7 cellular contexts compared by ENCODE assay signal in genomic region chr5:67004730-67005350, GRCh38.
DNase-seq lines count a peak whose midpoint lies in the region; ATAC-seq lines count a peak whose summit lies in the region.

No MANE protein-coding gene starts in this region.

- H3K9ac ChIP-seq in HUES64 (ENCODE audit: low read depth, low read length) (peak overlapping the region; percentile 71), iPS-20b (ENCODE audit: low read depth, low read length) (peak overlapping the region; percentile 91)

- no peaks in the 10 kb centered on the region for H3K9me3 Mint-ChIP-seq in activated naive CD4-positive, alpha-beta T cell treated with anti-CD3 and anti-CD28 coated beads, Interleukin-2, amount 50 U/mL, for 72 hours
- H3K9me3 Mint-ChIP-seq in stimulated activated naive CD8-positive, alpha-beta T cell treated with anti-CD3 and anti-CD28 coated beads, Interleukin-15, amount 100 ng/mL, for 72 hours = no peaks in the 10 kb centered on the region

- H3K27me3 ChIP-seq in HUES64 (ENCODE audit: insufficient read depth, low read length) = peaks cover 18% of the 10 kb centered on the region; the same call in 1 of the 2 replicates
- peaks cover 4% of the 10 kb centered on the region; the same call in 1 of the 2 replicates for H3K27me3 ChIP-seq in iPS-20b (ENCODE audit: insufficient read depth, low read length)

- no peak for ATAC-seq in activated naive CD4-positive, alpha-beta T cell treated with anti-CD3 and anti-CD28 coated beads, Interleukin-2, amount 50 U/mL, for 72 hours
- ATAC-seq in stimulated activated naive CD8-positive, alpha-beta T cell treated with anti-CD3 and anti-CD28 coated beads, Interleukin-15, amount 100 ng/mL, for 72 hours = no peak
- ATAC-seq in GM18498 (IDR thresholded peaks at IDR 0.05; ENCODE audit: unreplicated experiment) = no peak
- no peak for ATAC-seq in HG03565 (IDR thresholded peaks at IDR 0.05; ENCODE audit: unreplicated experiment)

- H3K36me3 Mint-ChIP-seq in activated naive CD4-positive, alpha-beta T cell treated with anti-CD3 and anti-CD28 coated beads, Interleukin-2, amount 50 U/mL, for 72 hours = peaks cover 29 to 30% of the 10 kb centered on the region in 2 donors

- H3K4me1 ChIP-seq in HUES64 (ENCODE audit: insufficient read depth, low read length) = peaks cover 15% of the 10 kb centered on the region
- H3K4me1 ChIP-seq in iPS-20b (ENCODE audit: insufficient read depth, low read length) = peaks cover 5% of the 10 kb centered on the region; the same call in 1 of the 2 replicates

- no peaks in the 10 kb centered on the region for H3K36me3 ChIP-seq in HUES64 (ENCODE audit: insufficient read depth, low read length)
- no peaks in the 10 kb centered on the region for H3K36me3 ChIP-seq in iPS-20b (ENCODE audit: insufficient read depth, low read depth, low read length)

- H3K27ac ChIP-seq in HUES64 (ENCODE audit: low read depth, low read length) (peak overlapping the region; percentile 69), iPS-20b (ENCODE audit: low read length) (no peak overlapping the region)

- peak overlapping the region; percentile 94 to 98 for H3K4me3 Mint-ChIP-seq in stimulated activated naive CD8-positive, alpha-beta T cell treated with anti-CD3 and anti-CD28 coated beads, Interleukin-15, amount 100 ng/mL, for 72 hours

- H3K4me1 Mint-ChIP-seq in stimulated activated naive CD8-positive, alpha-beta T cell treated with anti-CD3 and anti-CD28 coated beads, Interleukin-15, amount 100 ng/mL, for 72 hours = peaks cover 77% of the 10 kb centered on the region

- H3K9me3 ChIP-seq in HUES64 (ENCODE audit: insufficient read depth, low read depth, low read length) (no peaks in the 10 kb centered on the region), iPS-20b (ENCODE audit: insufficient read depth, low read depth, low read length) (no peaks in the 10 kb centered on the region)

- H3K27ac Mint-ChIP-seq in activated naive CD4-positive, alpha-beta T cell treated with anti-CD3 and anti-CD28 coated beads, Interleukin-2, amount 50 U/mL, for 72 hours = peak overlapping the region; percentile 99 to 100
- peak overlapping the region; percentile 89 to 98 for H3K27ac Mint-ChIP-seq in stimulated activated naive CD8-positive, alpha-beta T cell treated with anti-CD3 and anti-CD28 coated beads, Interleukin-15, amount 100 ng/mL, for 72 hours

- H3K4me3 ChIP-seq in HUES64 (ENCODE audit: low read length) = peak overlapping the region; percentile 86
- peak overlapping the region; percentile 92 for H3K4me3 ChIP-seq in iPS-20b (ENCODE audit: low read length)

- no peaks in the 10 kb centered on the region for H3K27me3 Mint-ChIP-seq in stimulated activated naive CD8-positive, alpha-beta T cell treated with anti-CD3 and anti-CD28 coated beads, Interleukin-15, amount 100 ng/mL, for 72 hours

- 3% methylated on average over 11 of the region's 11 CpGs for WGBS in HUES64

- DNase-seq in activated naive CD4-positive, alpha-beta T cell treated with anti-CD3 and anti-CD28 coated beads, Interleukin-2, amount 50 U/mL, for 72 hours (ENCODE audit: low spot score in 2 of 2) = no peak
- no peak for DNase-seq in stimulated activated naive CD8-positive, alpha-beta T cell treated with anti-CD3 and anti-CD28 coated beads, Interleukin-15, amount 100 ng/mL, for 72 hours
- DNase-seq in SIG-M5 treated with dmso at 0.1 percent for 504 hours (lab: John Stamatoyannopoulos, UW; ENCODE audit: unreplicated experiment) = no peak
